11 cellular contexts compared by ENCODE assay signal in the genomic region with DNA sequence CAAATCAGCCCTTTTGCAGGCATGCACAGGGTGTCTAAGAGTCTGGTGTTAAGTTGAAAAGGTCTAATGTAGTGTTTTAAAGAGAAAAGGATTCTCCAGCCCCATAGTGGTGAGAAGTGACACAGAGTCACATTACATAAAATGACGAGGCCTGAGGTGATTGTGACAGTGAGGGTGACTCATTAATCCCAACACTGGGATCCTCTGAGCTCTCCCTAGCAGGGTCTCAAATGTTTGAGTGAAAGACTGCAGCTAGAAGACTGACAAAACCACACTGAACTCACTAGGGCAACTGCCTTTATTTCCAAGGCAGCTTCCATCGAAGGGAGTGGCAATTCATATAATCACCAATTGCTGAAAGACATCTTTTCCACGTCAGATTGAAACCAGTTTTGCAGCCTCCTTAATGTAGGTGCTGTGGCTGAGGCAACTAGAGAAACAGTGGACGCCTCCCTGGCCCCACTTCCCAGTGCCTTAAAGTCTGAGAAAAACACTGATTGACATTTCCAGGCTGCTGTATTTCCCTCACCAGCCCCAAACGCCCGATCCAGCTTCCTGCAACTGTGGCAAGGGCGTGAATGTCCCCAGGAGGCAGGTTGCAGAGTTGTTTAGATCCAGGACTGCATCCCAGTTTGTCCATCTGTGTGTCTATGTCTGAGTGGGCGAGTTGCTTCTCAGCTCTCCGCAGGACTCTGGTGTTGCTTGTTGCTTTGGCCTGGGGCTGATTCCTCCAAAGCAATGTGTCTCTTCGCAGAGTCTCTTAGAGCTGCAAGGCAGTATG.
DNase-seq lines count a peak whose midpoint lies in the region; ATAC-seq and TF ChIP-seq lines count a peak whose summit lies in the region.
"Had no signal": no experiment of that assay in that cellular context is flagged by ENCODE, and none has a peak within 500 bp of the region (broad histone marks: within the 10 kb centered on the region; RNA-seq: fewer than 3 reads in every experiment).

No MANE protein-coding gene starts in this region.

- H3K27ac ChIP-seq in neutrophil (peak overlapping the region; percentile 86), stomach (peak overlapping the region in 2 of 5 donors; percentile 22 to 53)

- H3K9me3 Mint-ChIP-seq in activated naive CD4-positive, alpha-beta T cell treated with anti-CD3 and anti-CD28 coated beads, Interleukin-2, amount 50 U/mL, for 72 hours: peaks cover 0 to 5% of the 10 kb centered on the region in 2 donors

- no peak for TF ChIP-seq POLR2A in stomach (IDR thresholded peaks at IDR 0.05)

- H3K36me3 ChIP-seq in neutrophil (no peaks in the 10 kb centered on the region), stomach (no peaks in the 10 kb centered on the region)

- no peak for TF ChIP-seq EP300 in stomach (IDR thresholded peaks at IDR 0.05)

- H3K27me3 ChIP-seq in neutrophil: no peaks in the 10 kb centered on the region
- no peaks in the 10 kb centered on the region for H3K27me3 ChIP-seq in stomach
- H3K27me3 ChIP-seq: spleen had no signal

- intact Hi-C loops in stomach (cut with DNase I; ENCODE audit: low total_unique reads): no loop called here

- 48 to 62% (median 55%) methylated on average over 10 of the region's 10 CpGs for WGBS in stomach, 5 donors

- ATAC-seq in activated naive CD4-positive, alpha-beta T cell treated with anti-CD3 and anti-CD28 coated beads, Interleukin-2, amount 50 U/mL, for 72 hours: peak; percentile 68 to 76
- ATAC-seq in GM18867 (IDR thresholded peaks at IDR 0.05; ENCODE audit: unreplicated experiment): no peak
- ATAC-seq: left ventricle myocardium superior had no signal

- DNase-seq in ELF-1 (ENCODE audit: low read depth, low spot score) (peak; percentile 8), LHCN-M2 (ENCODE audit: low read depth) (peak; percentile 55), stomach (no peak)
- DNase-seq in activated naive CD4-positive, alpha-beta T cell treated with anti-CD3 and anti-CD28 coated beads, Interleukin-2, amount 50 U/mL, for 72 hours (ENCODE audit: low spot score in 2 of 2): peak in 1 of 2 donors; percentile 61
- DNase-seq in effector CD4-positive, alpha-beta T cell: no peak
- DNase-seq: effector CD8-positive, alpha-beta T cell; left ventricle myocardium superior; NCI-H69; spleen had no signal

- peaks cover 87 to 90% of the 10 kb centered on the region in 2 experiments for H3K4me1 ChIP-seq in neutrophil (ENCODE audit: control insufficient read depth in 1 of 2, insufficient read depth in 1 of 2, low read depth in 1 of 2, low read length in 1 of 2)
- peaks cover 0 to 21% (median 2%) of the 10 kb centered on the region in 4 donors for H3K4me1 ChIP-seq in stomach

- H3K9me3 ChIP-seq in neutrophil: no peaks in the 10 kb centered on the region
- no peaks in the 10 kb centered on the region for H3K9me3 ChIP-seq in stomach
- H3K9me3 ChIP-seq: spleen had no signal

- no peak for TF ChIP-seq CTCF in neutrophil (IDR thresholded peaks at IDR 0.05)
- TF ChIP-seq CTCF in stomach (IDR thresholded peaks at IDR 0.05): no peak

- no peak overlapping the region for H3K4me3 ChIP-seq in neutrophil (ENCODE audit: low read depth in 1 of 2, low read length in 1 of 2)
- H3K4me3 ChIP-seq in stomach: no peak overlapping the region

- H3K27ac Mint-ChIP-seq in activated naive CD4-positive, alpha-beta T cell treated with anti-CD3 and anti-CD28 coated beads, Interleukin-2, amount 50 U/mL, for 72 hours: peak overlapping the region; percentile 99 to 100

- peaks cover 5 to 25% of the 10 kb centered on the region in 2 donors for H3K36me3 Mint-ChIP-seq in activated naive CD4-positive, alpha-beta T cell treated with anti-CD3 and anti-CD28 coated beads, Interleukin-2, amount 50 U/mL, for 72 hours

Comparison
In these comparisons a context has a peak if more than half of its experiments do, and no peak if none do; other contexts are left out.
1. DNase-seq: peak in ELF-1 (single experiment) and LHCN-M2 (single experiment); none in effector CD4-positive, alpha-beta T cell (single experiment) and stomach (single experiment).